Comparison of ENCODE assay signal across 22 cellular contexts in the genomic region with DNA sequence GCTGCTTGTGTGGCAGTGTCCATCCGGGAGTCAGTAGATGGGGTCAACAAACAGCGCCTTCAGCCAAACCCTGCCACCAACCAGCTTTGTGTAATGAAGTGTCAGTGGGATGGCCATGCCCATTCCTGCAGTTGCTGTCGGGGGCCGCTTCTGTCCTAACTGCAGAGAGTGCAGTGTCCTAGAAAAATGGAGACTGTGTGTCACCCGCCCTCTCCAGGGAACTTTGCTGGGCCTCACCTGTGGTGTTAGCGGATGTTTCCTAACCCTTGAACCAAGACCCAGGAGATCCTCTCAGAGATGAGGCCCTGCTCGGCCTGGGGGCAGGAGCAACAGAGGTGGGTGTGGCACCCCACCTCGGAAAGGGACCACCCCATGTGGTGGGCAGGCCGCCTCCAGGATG. TPM values are rescaled to one million over a fixed set of nuclear protein-coding genes. Genes with fewer than 3 reads are reported as not detected.
A peak's percentile ranks its signal among the peaks of the same experiment; 100 is the strongest.
DNase-seq lines count a peak whose midpoint lies in the region; ATAC-seq and TF ChIP-seq lines count a peak whose summit lies in the region.
"Had no signal": no experiment of that assay in that cellular context is flagged by ENCODE, and none has a peak within 500 bp of the region (broad histone marks: within the 10 kb centered on the region; RNA-seq: fewer than 3 reads in every experiment).

No MANE protein-coding gene starts in this region.

- peak; percentile 43 for DNase-seq in activated effector memory CD4-positive, alpha-beta T cell treated with anti-CD3 and anti-CD28 coated beads, Interleukin-2, amount 50 U/mL, for 16 hours
- no peak for DNase-seq in activated effector memory CD4-positive, alpha-beta T cell treated with Interleukin-2 at 50 U/mL for 16 hours
- DNase-seq in spleen (peak; percentile 48), NCI-H187 (lab: John Stamatoyannopoulos, UW) (no peak), NCI-H2081 treated with DMSO at 0.1 percent for 48 hours (lab: John Stamatoyannopoulos, UW) (no peak)
- DNase-seq: DMS79, HFFc6, MV-4-11, NCI-H1417, NCI-H187 treated with DMSO at 0.1 percent for 48 hours, NCI-H226, NCI-H524 had no signal

- WGBS in liver: 93% methylated on average over 9 of the region's 9 CpGs
- WGBS in spleen, 5 donors: 81 to 92% (median 92%) methylated on average over 4 to 9 of the region's 9 CpGs

- no peak for TF ChIP-seq RAD21 in liver (IDR thresholded peaks at IDR 0.05)

- no peaks in the 10 kb centered on the region for H3K27me3 ChIP-seq in liver (ENCODE audit: control insufficient read depth in 4 of 4, insufficient read depth in 4 of 4, low read length in 3 of 4)
- no peaks in the 10 kb centered on the region for H3K27me3 ChIP-seq in spleen (replicated peaks in 1 of 7)
- H3K27me3 ChIP-seq: SJSA1 had no signal

- POLR2A ChIA-PET in HEK293 (lab: Yijun Ruan, JAX): no interaction called here

- H3K27ac ChIP-seq in HEK293 (ENCODE audit: extremely low read depth, low read depth, low read length) (no peak overlapping the region), liver (ENCODE audit: low read depth in 1 of 2, low read length in 2 of 2) (peak overlapping the region; percentile 31 to 95), spleen (no peak overlapping the region)
- H3K27ac ChIP-seq: 22Rv1, KMS-11, SJSA1 had no signal

- H3K4me1 ChIP-seq in HEK293 (ENCODE audit: control insufficient read depth, insufficient read depth, low read length) (no peaks in the 10 kb centered on the region), liver (ENCODE audit: control insufficient read depth in 4 of 4, insufficient read depth in 4 of 4, low read length in 3 of 4) (peaks cover 18 to 47% (median 39%) of the 10 kb centered on the region in 4 donors), spleen (peaks cover 0 to 6% (median 0%) of the 10 kb centered on the region in 6 donors)

- peak overlapping the region in 1 of 2 donors; percentile 7 for H3K9ac ChIP-seq in liver (ENCODE audit: low read depth in 1 of 2, low read length in 2 of 2)
- H3K9ac ChIP-seq: KMS-11 had no signal

- CTCF ChIA-PET in HEK293 (lab: Yijun Ruan, JAX): no interaction called here

- H3K36me3 ChIP-seq in HEK293 (ENCODE audit: control insufficient read depth in 2 of 2, insufficient read depth in 1 of 2, low read length in 2 of 2) (no peaks in the 10 kb centered on the region), liver (ENCODE audit: control insufficient read depth in 4 of 4, insufficient read depth in 3 of 4, low read depth in 1 of 4, low read length in 3 of 4) (no peaks in the 10 kb centered on the region), spleen (no peaks in the 10 kb centered on the region)

- TF ChIP-seq CTCF in HEK293 (tag by site-specific recombination; IDR thresholded peaks at IDR 0.05) (no peak), liver (IDR thresholded peaks at IDR 0.05; ENCODE audit: low read depth, low read length, missing input control) (no peak), spleen (IDR thresholded peaks at IDR 0.05 in 8 of 11, conservative IDR thresholded peaks at IDR 0.05 in 3 of 11) (no peak)

- no peaks in the 10 kb centered on the region for H3K9me3 ChIP-seq in HEK293 (ENCODE audit: control insufficient read depth, insufficient read depth, low read depth, low read length)
- no peaks in the 10 kb centered on the region for H3K9me3 ChIP-seq in liver (ENCODE audit: control insufficient read depth in 4 of 4, low read length in 3 of 4)
- H3K9me3 ChIP-seq in spleen: peaks cover 0 to 5% (median 0%) of the 10 kb centered on the region in 8 donors
- H3K9me3 ChIP-seq: SJSA1 had no signal

- no peak for ATAC-seq in GM21619 (IDR thresholded peaks at IDR 0.05; ENCODE audit: unreplicated experiment)

- intact Hi-C loops in spleen (cut with DNase I; ENCODE audit: low total_unique reads): no loop called here

- no peak for TF ChIP-seq POLR2A in spleen (IDR thresholded peaks at IDR 0.05)

- H3K4me3 ChIP-seq in HEK293 (ENCODE audit: low read depth, low read length): no peak overlapping the region
- H3K4me3 ChIP-seq in liver (ENCODE audit: low read depth in 1 of 3, low read length in 3 of 3): no peak overlapping the region
- no peak overlapping the region for H3K4me3 ChIP-seq in spleen
- H3K4me3 ChIP-seq: SJSA1 had no signal

TF ChIP-seq in HEK293, 187 proteins besides CTCF, POLR2A, EP300 and RAD21:
- TF ChIP-seq ZNF837 (tag by site-specific recombination; IDR thresholded peaks at IDR 0.05): no peak
- TF ChIP-seq GLIS1 (tag by site-specific recombination; IDR thresholded peaks at IDR 0.05): no peak
- TF ChIP-seq ZNF426 (tag by site-specific recombination; IDR thresholded peaks at IDR 0.05): no peak
- no peak for TF ChIP-seq ZNF274 (IDR thresholded peaks at IDR 0.05; ENCODE audit: low read length)
- no peak for TF ChIP-seq ZNF274 (tag by site-specific recombination; IDR thresholded peaks at IDR 0.05; ENCODE audit: borderline replicate concordance)
- TF ChIP-seq ZNF146 (tag by site-specific recombination; IDR thresholded peaks at IDR 0.05): no peak
- 0 out of 2 replicates have a peak, but pooled peaks have one; percentile 6 for TF ChIP-seq EGR2 (tag by site-specific recombination; IDR thresholded peaks at IDR 0.05; ENCODE audit: low read depth)
- TF ChIP-seq ZSCAN16 (tag by site-specific recombination; IDR thresholded peaks at IDR 0.05): no peak
- no peak for TF ChIP-seq ZNF335 (tag by site-specific recombination; conservative IDR thresholded peaks at IDR 0.05)

TF ChIP-seq in liver, 16 proteins besides CTCF, POLR2A, EP300 and RAD21:
- TF ChIP-seq, protein P1, sequence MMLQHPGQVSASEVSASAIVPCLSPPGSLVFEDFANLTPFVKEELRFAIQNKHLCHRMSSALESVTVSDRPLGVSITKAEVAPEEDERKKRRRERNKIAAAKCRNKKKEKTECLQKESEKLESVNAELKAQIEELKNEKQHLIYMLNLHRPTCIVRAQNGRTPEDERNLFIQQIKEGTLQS (IDR thresholded peaks at IDR 0.05): no peak
- no peak for TF ChIP-seq EGR1 (IDR thresholded peaks at IDR 0.05; ENCODE audit: low read depth in 2 of 2)
- TF ChIP-seq SP1 (IDR thresholded peaks at IDR 0.05): no peak
- TF ChIP-seq, protein P2, sequence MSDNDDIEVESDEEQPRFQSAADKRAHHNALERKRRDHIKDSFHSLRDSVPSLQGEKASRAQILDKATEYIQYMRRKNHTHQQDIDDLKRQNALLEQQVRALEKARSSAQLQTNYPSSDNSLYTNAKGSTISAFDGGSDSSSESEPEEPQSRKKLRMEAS (IDR thresholded peaks at IDR 0.05): no peak
- TF ChIP-seq HNF4G (IDR thresholded peaks at IDR 0.05): no peak
- no peak for TF ChIP-seq YY1 (IDR thresholded peaks at IDR 0.05)
- TF ChIP-seq, protein P3, sequence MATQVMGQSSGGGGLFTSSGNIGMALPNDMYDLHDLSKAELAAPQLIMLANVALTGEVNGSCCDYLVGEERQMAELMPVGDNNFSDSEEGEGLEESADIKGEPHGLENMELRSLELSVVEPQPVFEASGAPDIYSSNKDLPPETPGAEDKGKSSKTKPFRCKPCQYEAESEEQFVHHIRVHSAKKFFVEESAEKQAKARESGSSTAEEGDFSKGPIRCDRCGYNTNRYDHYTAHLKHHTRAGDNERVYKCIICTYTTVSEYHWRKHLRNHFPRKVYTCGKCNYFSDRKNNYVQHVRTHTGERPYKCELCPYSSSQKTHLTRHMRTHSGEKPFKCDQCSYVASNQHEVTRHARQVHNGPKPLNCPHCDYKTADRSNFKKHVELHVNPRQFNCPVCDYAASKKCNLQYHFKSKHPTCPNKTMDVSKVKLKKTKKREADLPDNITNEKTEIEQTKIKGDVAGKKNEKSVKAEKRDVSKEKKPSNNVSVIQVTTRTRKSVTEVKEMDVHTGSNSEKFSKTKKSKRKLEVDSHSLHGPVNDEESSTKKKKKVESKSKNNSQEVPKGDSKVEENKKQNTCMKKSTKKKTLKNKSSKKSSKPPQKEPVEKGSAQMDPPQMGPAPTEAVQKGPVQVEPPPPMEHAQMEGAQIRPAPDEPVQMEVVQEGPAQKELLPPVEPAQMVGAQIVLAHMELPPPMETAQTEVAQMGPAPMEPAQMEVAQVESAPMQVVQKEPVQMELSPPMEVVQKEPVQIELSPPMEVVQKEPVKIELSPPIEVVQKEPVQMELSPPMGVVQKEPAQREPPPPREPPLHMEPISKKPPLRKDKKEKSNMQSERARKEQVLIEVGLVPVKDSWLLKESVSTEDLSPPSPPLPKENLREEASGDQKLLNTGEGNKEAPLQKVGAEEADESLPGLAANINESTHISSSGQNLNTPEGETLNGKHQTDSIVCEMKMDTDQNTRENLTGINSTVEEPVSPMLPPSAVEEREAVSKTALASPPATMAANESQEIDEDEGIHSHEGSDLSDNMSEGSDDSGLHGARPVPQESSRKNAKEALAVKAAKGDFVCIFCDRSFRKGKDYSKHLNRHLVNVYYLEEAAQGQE (IDR thresholded peaks at IDR 0.05): no peak

RNA-seq across cellular contexts. Expression of a gene that starts 35.3 kb away (rescaled TPM):
- total RNA-seq in liver: 10 to 100 TPM; 23.3 to 65.0 TPM
- 100 to 1,000 TPM; 100 to 133 TPM for polyA plus RNA-seq in liver
- under 1 TPM in 2 of 7 donors, not detected in 5; 0.32 to 0.47 TPM for total RNA-seq in spleen
- polyA plus RNA-seq in spleen: under 1 TPM; 0.11 to 0.35 (median 0.22) TPM
- total RNA-seq: HT-29, RPMI7951 had no signal
- polyA plus RNA-seq: CD14-positive monocyte had no signal

RNA-seq across cellular contexts. Expression of a gene that starts 56.7 kb away (rescaled TPM):
- under 1 TPM; 0.23 to 0.84 TPM for total RNA-seq in liver
- under 1 TPM; 0.13 to 0.69 TPM for polyA plus RNA-seq in liver
- 1 to 10 TPM in 6 of 7 donors, under 1 TPM in 1; 0.69 to 7.1 (median 1.6) TPM for total RNA-seq in spleen
- polyA plus RNA-seq in spleen: 10 to 100 TPM in 1 of 3 donors, 1 to 10 TPM in 2; 1.7 to 13.5 (median 8.7) TPM
- total RNA-seq: H1, HFFc6, RPMI7951 had no signal
- polyA plus RNA-seq: CD14-positive monocyte had no signal

Comparison
In these comparisons a context has a peak if more than half of its experiments do, and no peak if none do; other contexts are left out.
1. DNase-seq: peak in activated effector memory CD4-positive, alpha-beta T cell treated with anti-CD3 and anti-CD28 coated beads, Interleukin-2, amount 50 U/mL, for 16 hours (single experiment) and spleen (single experiment); none in activated effector memory CD4-positive, alpha-beta T cell treated with Interleukin-2 at 50 U/mL for 16 hours (single experiment), NCI-H187 (0 of 2) and NCI-H2081 treated with DMSO at 0.1 percent for 48 hours (single experiment).
2. H3K27ac ChIP-seq: peak in liver (2 of 2); none in HEK293 (single experiment) and spleen (0 of 8).
3. RNA of a gene that starts 35.3 kb away (total RNA-seq): 23.3 to 65.0 TPM in liver; 0.32 to 0.47 TPM in spleen; every median in the first group is over 10 times any median in the second.